Comparison of ENCODE assay signal across 22 cellular contexts in genomic region chr2:240578110-240578450, GRCh38. TPM values are rescaled to one million over a fixed set of nuclear protein-coding genes. Genes with fewer than 3 reads are reported as not detected.
DNase-seq lines count a peak whose midpoint lies in the region; ATAC-seq and TF ChIP-seq lines count a peak whose summit lies in the region.
"Had no signal": no experiment of that assay in that cellular context is flagged by ENCODE, and none has a peak within 500 bp of the region (broad histone marks: within the 10 kb centered on the region; RNA-seq: fewer than 3 reads in every experiment).

No MANE protein-coding gene starts in this region.

- H3K36me3 ChIP-seq in Panc1 (ENCODE audit: control insufficient read depth, insufficient read depth, low read length): no peaks in the 10 kb centered on the region

- CTCF ChIA-PET in Panc1 (lab: Charles Lee): no interaction called here

- no peak overlapping the region for H3K4me3 ChIP-seq in Panc1 (ENCODE audit: low read depth in 2 of 2, low read length in 2 of 2)
- H3K4me3 ChIP-seq: colonic mucosa, lower lobe of right lung, smooth muscle cell had no signal

- no peak for TF ChIP-seq CTCF in Panc1 (IDR thresholded peaks at IDR 0.05)

- H3K9me3 ChIP-seq in Panc1 (ENCODE audit: control insufficient read depth, insufficient read depth, low read depth, low read length): no peaks in the 10 kb centered on the region; the same call in 1 of the 2 replicates
- H3K9me3 ChIP-seq: colonic mucosa, lower lobe of right lung had no signal

- BruUV-seq in Panc1 (replicated peaks; lab: Mats Ljungman, UMichigan): no TSS peak

- H3K27ac ChIP-seq in Panc1 (ENCODE audit: low read length): no peak overlapping the region
- H3K27ac ChIP-seq: colonic mucosa, VCaP had no signal

- H3K27me3 ChIP-seq in Panc1 (ENCODE audit: control insufficient read depth, insufficient read depth, low read length): no peaks in the 10 kb centered on the region
- H3K27me3 ChIP-seq: colonic mucosa had no signal

- peak; percentile 63 for DNase-seq in Right ventricle myocardium inferior (ENCODE audit: missing footprints)
- DNase-seq in cardiac septum (ENCODE audit: low spot score): no peak
- DNase-seq in Panc1 (ENCODE audit: low read depth, low spot score): no peak
- DNase-seq in sciatic nerve (ENCODE audit: low spot score): no peak
- DNase-seq in ureter (ENCODE audit: low spot score): no peak
- DNase-seq: activated CD4-positive, alpha-beta T cell treated with anti-CD3 and anti-CD28 coated beads for 4 hours; activated naive CD4-positive, alpha-beta T cell; activated T-cell treated with anti-CD3 and anti-CD28 coated beads, Interleukin-2, amount 50 U/mL, for 72 hours; colonic mucosa; effector memory CD8-positive, alpha-beta T cell; HFFc6; islet precursor cell; lower lobe of right lung; natural killer cell; NCI-H1436; NCI-H2081 treated with DMSO at 0.1 percent for 48 hours; NCI-H345; NCI-H82; stimulated activated CD4-positive, alpha-beta T cell treated with anti-CD3 and anti-CD28 coated beads, Interleukin-1b, Interleukin-23, amount 100 ng/mL, for 48 hours had no signal

- ATAC-seq in Right ventricle myocardium inferior (peak; percentile 8), Panc1 (0 out of 2 replicates have a peak, but pooled peaks have one; percentile 2), sciatic nerve (peak; percentile 26), GM21360 (IDR thresholded peaks at IDR 0.05; ENCODE audit: unreplicated experiment) (no peak)
- ATAC-seq: activated T-cell treated with anti-CD3 and anti-CD28 coated beads, Interleukin-2, amount 50 U/mL, for 72 hours; effector memory CD8-positive, alpha-beta T cell; lower lobe of right lung; natural killer cell had no signal

- POLR2A ChIA-PET in Panc1 (lab: Charles Lee): no interaction called here

- in situ Hi-C loops in Panc1 (cut with HindIII; ENCODE audit: low pct_unique_long_range_greater_than_20kb, low sequenced_read_pairs): no loop called here

- H3K4me1 ChIP-seq in Panc1 (ENCODE audit: control insufficient read depth, insufficient read depth, low read length): peaks cover 12% of the 10 kb centered on the region

- intact Hi-C loops in Right ventricle myocardium inferior (cut with DNase I): no loop called here
- intact Hi-C loops in cardiac septum (cut with DNase I): no loop called here
- intact Hi-C loops in Panc1 (cut with micrococcal nuclease; ENCODE audit: unreplicated experiment): no loop called here
- intact Hi-C loops in sciatic nerve (cut with DNase I): no loop called here

RNA-seq across cellular contexts. Expression of gene CAPN10, which starts 8.5 kb away (rescaled TPM):
- 51.8 TPM for total RNA-seq in Right ventricle myocardium inferior
- total RNA-seq in cardiac septum: 24.3 TPM
- total RNA-seq in Panc1 (2021; ENCODE audit: unreplicated experiment): 38.6 TPM
- 31.9 TPM for polyA plus RNA-seq in Panc1 (2012; ENCODE audit: insufficient read length)
- 37.2 TPM for total RNA-seq in sciatic nerve
- 34.4 TPM for total RNA-seq in ureter

RNA-seq across cellular contexts. Expression of gene RNPEPL1, which starts 9.8 kb away (rescaled TPM):
- total RNA-seq in Right ventricle myocardium inferior (98.4 TPM), cardiac septum (73.8 TPM), Panc1 (2021; ENCODE audit: unreplicated experiment) (88.2 TPM), sciatic nerve (38.8 TPM), ureter (57.3 TPM)
- polyA plus RNA-seq in Panc1 (2012; ENCODE audit: insufficient read length): 101 TPM

RNA-seq across cellular contexts. Expression of gene DUSP28, which starts 17.9 kb away (rescaled TPM):
- 14.4 TPM for total RNA-seq in Right ventricle myocardium inferior
- total RNA-seq in cardiac septum: 9.7 TPM
- total RNA-seq in Panc1 (2021; ENCODE audit: unreplicated experiment): 10.7 TPM
- 5.3 TPM for polyA plus RNA-seq in Panc1 (2012; ENCODE audit: insufficient read length)
- 4.5 TPM for total RNA-seq in sciatic nerve
- total RNA-seq in ureter: 6.2 TPM

RNA-seq across cellular contexts. Expression of gene ANKMY1, which starts 20.3 kb away (rescaled TPM):
- total RNA-seq in Right ventricle myocardium inferior (5.9 TPM), cardiac septum (8.2 TPM), Panc1 (2021; ENCODE audit: unreplicated experiment) (19.5 TPM), sciatic nerve (30.7 TPM), ureter (52.8 TPM)
- 19.4 TPM for polyA plus RNA-seq in Panc1 (2012; ENCODE audit: insufficient read length)

RNA-seq across cellular contexts. Expression of gene GPR35, which starts 47.2 kb away (rescaled TPM):
- 2.2 TPM for total RNA-seq in Right ventricle myocardium inferior
- total RNA-seq in cardiac septum: 1.5 TPM
- total RNA-seq in Panc1 (2021; ENCODE audit: unreplicated experiment): 1.3 TPM
- polyA plus RNA-seq in Panc1 (2012; ENCODE audit: insufficient read length): 2.3 TPM
- 3.2 TPM for total RNA-seq in sciatic nerve
- 1.6 TPM for total RNA-seq in ureter
